10 cellular contexts compared by ENCODE assay signal in the genomic region with DNA sequence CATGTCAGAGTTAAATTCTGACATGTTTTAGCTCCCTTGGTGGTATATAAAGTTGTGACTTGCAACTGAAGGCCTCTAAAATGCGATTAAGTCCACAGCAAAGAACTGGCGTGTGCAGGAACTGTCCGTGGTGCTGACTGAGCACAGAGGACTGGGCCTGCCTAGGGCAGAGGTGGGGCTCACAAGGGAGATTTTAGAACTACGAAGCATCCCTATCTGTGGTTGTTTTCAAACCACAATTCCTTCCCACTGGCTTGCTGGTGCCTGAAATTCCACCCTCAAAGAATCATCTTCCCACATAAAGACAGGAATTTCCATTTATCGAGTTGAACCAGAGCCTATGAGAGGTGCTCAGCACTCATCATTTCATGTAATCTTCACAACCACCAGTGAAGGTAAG. TPM values are rescaled to one million over a fixed set of nuclear protein-coding genes. Genes with fewer than 3 reads are reported as not detected.
DNase-seq lines count a peak whose midpoint lies in the region; ATAC-seq, FAIRE-seq and TF ChIP-seq lines count a peak whose summit lies in the region.
"Had no signal": no experiment of that assay in that cellular context is flagged by ENCODE, and none has a peak within 500 bp of the region (broad histone marks: within the 10 kb centered on the region; RNA-seq: fewer than 3 reads in every experiment).

No MANE protein-coding gene starts in this region.

- no peak for FAIRE-seq in RCC 7860 (lab: Jason Lieb, UNC)

- H3K36me3 ChIP-seq in GM23248 (ENCODE audit: low read depth) (no peaks in the 10 kb centered on the region), neural cell (ENCODE audit: insufficient read depth, low read length) (no peaks in the 10 kb centered on the region), ascending aorta (no peaks in the 10 kb centered on the region)

- intact Hi-C loops in ascending aorta (cut with DNase I): no loop called here

- H3K27ac ChIP-seq in GM23248 (no peak overlapping the region), neural cell (ENCODE audit: low read length) (no peak overlapping the region), ascending aorta (no peak overlapping the region)

- 24 to 29% methylated on average over 5 of the region's 5 CpGs for WGBS in GM23248 (ENCODE audit: low coverage in 1 of 2, low lambda C conversion rate in 2 of 2, missing lambda C conversion rate in 2 of 2), 2 experiments

- no peak for TF ChIP-seq RAD21 in neural cell (conservative IDR thresholded peaks at IDR 0.05)

- no peak overlapping the region for H3K9ac ChIP-seq in GM23248
- H3K9ac ChIP-seq in neural cell (ENCODE audit: low read length): no peak overlapping the region

- H2AFZ ChIP-seq in GM23248 (no peak overlapping the region), neural cell (ENCODE audit: low read depth, low read length) (no peak overlapping the region)

- DNase-seq in GM23248 (peak; percentile 73), RCC 7860 (ENCODE audit: low spot score) (peak; percentile 25), cardiac fibroblast (ENCODE audit: low read depth in 2 of 2) (peak; percentile 65 to 70), GOT3 (lab: John Stamatoyannopoulos, UW) (no peak), ascending aorta (ENCODE audit: low spot score in 2 of 2) (no peak), NCI-H82 treated with DMSO at 0.1 percent for 48 hours (lab: John Stamatoyannopoulos, UW; ENCODE audit: unreplicated experiment) (no peak)

- no peaks in the 10 kb centered on the region for H4K20me1 ChIP-seq in GM23248 (ENCODE audit: insufficient read depth)
- H4K20me1 ChIP-seq in neural cell (ENCODE audit: insufficient read depth): no peaks in the 10 kb centered on the region

- H3K27me3 ChIP-seq in GM23248 (replicated peaks; ENCODE audit: insufficient read depth): no peaks in the 10 kb centered on the region; the same call in 1 of the 2 replicates
- H3K27me3 ChIP-seq in neural cell (ENCODE audit: insufficient read depth, low read depth, low read length): no peaks in the 10 kb centered on the region
- H3K27me3 ChIP-seq in ascending aorta: no peaks in the 10 kb centered on the region

- no peak overlapping the region for H3K4me2 ChIP-seq in GM23248 (ENCODE audit: unreplicated experiment)
- no peak overlapping the region for H3K4me2 ChIP-seq in neural cell (ENCODE audit: low read length)

- H3K4me1 ChIP-seq in GM23248 (ENCODE audit: insufficient read depth) (no peaks in the 10 kb centered on the region), ascending aorta (no peaks in the 10 kb centered on the region)

- H3K9me3 ChIP-seq in GM23248 (ENCODE audit: low read depth) (no peaks in the 10 kb centered on the region), neural cell (ENCODE audit: low read length) (no peaks in the 10 kb centered on the region), ascending aorta (no peaks in the 10 kb centered on the region)

- no peak for ATAC-seq in GM21529 (IDR thresholded peaks at IDR 0.05; ENCODE audit: unreplicated experiment)

- TF ChIP-seq CTCF in cardiac fibroblast (IDR thresholded peaks at IDR 0.05; ENCODE audit: low read depth, low read length) (no peak), neural cell (IDR thresholded peaks at IDR 0.05; ENCODE audit: poor library complexity, severe bottlenecking) (no peak), ascending aorta (IDR thresholded peaks at IDR 0.05) (no peak)

- no peaks in the 10 kb centered on the region for H3F3A ChIP-seq in GM23248 (ENCODE audit: insufficient read depth)
- no peaks in the 10 kb centered on the region for H3F3A ChIP-seq in neural cell (ENCODE audit: insufficient read depth, low read length, poor library complexity, severe bottlenecking)

- in situ Hi-C loops in GM23248 (cut with MboI): no loop called here

- no peak overlapping the region for H3K4me3 ChIP-seq in GM23248
- no peak overlapping the region for H3K4me3 ChIP-seq in cardiac fibroblast (replicated peaks in 1 of 2; ENCODE audit: low read depth in 2 of 2, low read length in 2 of 2)
- no peak overlapping the region for H3K4me3 ChIP-seq in neural cell (ENCODE audit: low read length)
- H3K4me3 ChIP-seq in ascending aorta: no peak overlapping the region

- H3K9me2 ChIP-seq in GM23248 (ENCODE audit: insufficient read depth): no peaks in the 10 kb centered on the region
- H3K9me2 ChIP-seq in neural cell (ENCODE audit: insufficient read depth, low read length): no peaks in the 10 kb centered on the region

- no peak for TF ChIP-seq EP300 in neural cell (conservative IDR thresholded peaks at IDR 0.05; ENCODE audit: poor library complexity, severe bottlenecking)

- H3K79me2 ChIP-seq in GM23248 (ENCODE audit: insufficient read depth) (no peaks in the 10 kb centered on the region), neural cell (replicated peaks; ENCODE audit: insufficient read depth, low read length) (no peaks in the 10 kb centered on the region)

TF ChIP-seq in neural cell, 6 proteins besides CTCF, POLR2A, EP300 and RAD21:
- TF ChIP-seq MXI1 (conservative IDR thresholded peaks at IDR 0.05; ENCODE audit: poor library complexity, severe bottlenecking): no peak
- TF ChIP-seq, protein P1, sequence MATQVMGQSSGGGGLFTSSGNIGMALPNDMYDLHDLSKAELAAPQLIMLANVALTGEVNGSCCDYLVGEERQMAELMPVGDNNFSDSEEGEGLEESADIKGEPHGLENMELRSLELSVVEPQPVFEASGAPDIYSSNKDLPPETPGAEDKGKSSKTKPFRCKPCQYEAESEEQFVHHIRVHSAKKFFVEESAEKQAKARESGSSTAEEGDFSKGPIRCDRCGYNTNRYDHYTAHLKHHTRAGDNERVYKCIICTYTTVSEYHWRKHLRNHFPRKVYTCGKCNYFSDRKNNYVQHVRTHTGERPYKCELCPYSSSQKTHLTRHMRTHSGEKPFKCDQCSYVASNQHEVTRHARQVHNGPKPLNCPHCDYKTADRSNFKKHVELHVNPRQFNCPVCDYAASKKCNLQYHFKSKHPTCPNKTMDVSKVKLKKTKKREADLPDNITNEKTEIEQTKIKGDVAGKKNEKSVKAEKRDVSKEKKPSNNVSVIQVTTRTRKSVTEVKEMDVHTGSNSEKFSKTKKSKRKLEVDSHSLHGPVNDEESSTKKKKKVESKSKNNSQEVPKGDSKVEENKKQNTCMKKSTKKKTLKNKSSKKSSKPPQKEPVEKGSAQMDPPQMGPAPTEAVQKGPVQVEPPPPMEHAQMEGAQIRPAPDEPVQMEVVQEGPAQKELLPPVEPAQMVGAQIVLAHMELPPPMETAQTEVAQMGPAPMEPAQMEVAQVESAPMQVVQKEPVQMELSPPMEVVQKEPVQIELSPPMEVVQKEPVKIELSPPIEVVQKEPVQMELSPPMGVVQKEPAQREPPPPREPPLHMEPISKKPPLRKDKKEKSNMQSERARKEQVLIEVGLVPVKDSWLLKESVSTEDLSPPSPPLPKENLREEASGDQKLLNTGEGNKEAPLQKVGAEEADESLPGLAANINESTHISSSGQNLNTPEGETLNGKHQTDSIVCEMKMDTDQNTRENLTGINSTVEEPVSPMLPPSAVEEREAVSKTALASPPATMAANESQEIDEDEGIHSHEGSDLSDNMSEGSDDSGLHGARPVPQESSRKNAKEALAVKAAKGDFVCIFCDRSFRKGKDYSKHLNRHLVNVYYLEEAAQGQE (IDR thresholded peaks at IDR 0.05; ENCODE audit: borderline replicate concordance): peak; percentile 74

RNA-seq across cellular contexts. Expression of gene RIMS4, which starts 30.1 kb away (rescaled TPM):
- total RNA-seq in GM23248 (2014; rRNA removed; shearing (Covaris generic)): 0.22 TPM in 1 of 2 replicates, not detected in the other
- polyA plus RNA-seq in GM23248 (2016; fragmentation: Nextera tagmentation; extraction: Ambion mirVana) (not detected in 2 replicates), neural cell (40.6 and 47.2 TPM in 2 replicates)
- 85.7 and 87.6 TPM in 2 replicates for polyA minus RNA-seq in neural cell
- 4.0 TPM for total RNA-seq in ascending aorta
- total RNA-seq: HT1080 had no signal

RNA-seq across cellular contexts. Expression of gene KCNK15, which starts 34.6 kb away (rescaled TPM):
- total RNA-seq in GM23248 (2014; rRNA removed; shearing (Covaris generic)): 9.9 and 11.1 TPM in 2 replicates
- polyA plus RNA-seq in GM23248 (2016; fragmentation: Nextera tagmentation; extraction: Ambion mirVana) (5.2 and 5.7 TPM in 2 replicates), neural cell (not detected in 2 replicates)
- polyA minus RNA-seq in neural cell: not detected in 2 replicates
- total RNA-seq in ascending aorta: 62.6 TPM
- total RNA-seq: HT1080, temporal lobe had no signal

Comparison
In these comparisons a context has a peak if more than half of its experiments do, and no peak if none do; other contexts are left out.
1. DNase-seq: peak in GM23248 (single experiment), RCC 7860 (single experiment) and cardiac fibroblast (2 of 2); none in GOT3 (single experiment), ascending aorta (0 of 2) and NCI-H82 treated with DMSO at 0.1 percent for 48 hours (single experiment).